ENCODE assay signal across 1 cellular context in genomic region chr17:29590261-29590978, GRCh38.
TF ChIP-seq lines count a peak whose summit lies in the region.

No MANE protein-coding gene starts in this region.

TF ChIP-seq in HepG2, 621 proteins besides CTCF, POLR2A, EP300 and RAD21 (continued from another document and continues in another):
- no peak for TF ChIP-seq HMGXB3 (CRISPR knock-in tag; IDR thresholded peaks at IDR 0.05; ENCODE audit: borderline replicate concordance)
- peak; percentile 78; the same call in 1 of the 2 replicates for TF ChIP-seq ZNF281 (CRISPR knock-in tag; IDR thresholded peaks at IDR 0.05; ENCODE audit: borderline replicate concordance)
- no peak for TF ChIP-seq PLSCR1 (CRISPR knock-in tag; IDR thresholded peaks at IDR 0.05; ENCODE audit: borderline replicate concordance)
- TF ChIP-seq PCBP1 (IDR thresholded peaks at IDR 0.05; ENCODE audit: borderline replicate concordance, low read depth, low read length) = no peak
- no peak for TF ChIP-seq POLR2G (IDR thresholded peaks at IDR 0.05; ENCODE audit: low read depth, low read length)
- TF ChIP-seq ZNF576 (CRISPR knock-in tag; IDR thresholded peaks at IDR 0.05) = no peak
- no peak for TF ChIP-seq ZBTB42 (CRISPR knock-in tag; IDR thresholded peaks at IDR 0.05)
- no peak for TF ChIP-seq MYPOP (CRISPR knock-in tag; IDR thresholded peaks at IDR 0.05)
- TF ChIP-seq ZNF574 (CRISPR knock-in tag; IDR thresholded peaks at IDR 0.05) = no peak
- no peak for TF ChIP-seq ZNF552 (CRISPR knock-in tag; IDR thresholded peaks at IDR 0.05; ENCODE audit: borderline replicate concordance)
- no peak for TF ChIP-seq ZNF431 (CRISPR knock-in tag; IDR thresholded peaks at IDR 0.05; ENCODE audit: borderline replicate concordance, low read depth)
- TF ChIP-seq MIER2 (CRISPR knock-in tag; IDR thresholded peaks at IDR 0.05) = no peak
- TF ChIP-seq ZMYM2 (CRISPR knock-in tag; IDR thresholded peaks at IDR 0.05) = no peak
- no peak for TF ChIP-seq YEATS4 (CRISPR knock-in tag; IDR thresholded peaks at IDR 0.05; ENCODE audit: borderline replicate concordance)
- no peak for TF ChIP-seq PPARG (CRISPR knock-in tag; conservative IDR thresholded peaks at IDR 0.05)
- no peak; the same call in 1 of the 2 replicates for TF ChIP-seq RBFOX2 (IDR thresholded peaks at IDR 0.05; ENCODE audit: low read depth, low read length)
- no peak for TF ChIP-seq KIAA2018 (CRISPR knock-in tag; IDR thresholded peaks at IDR 0.05; ENCODE audit: borderline replicate concordance)
- no peak for TF ChIP-seq MEF2D (CRISPR knock-in tag; IDR thresholded peaks at IDR 0.05)
- no peak for TF ChIP-seq ETV6 (CRISPR knock-in tag; conservative IDR thresholded peaks at IDR 0.05)
- TF ChIP-seq ZNF747 (CRISPR knock-in tag; IDR thresholded peaks at IDR 0.05; ENCODE audit: borderline replicate concordance) = 0 out of 2 replicates have a peak, but pooled peaks have one; percentile 5
- 0 out of 2 replicates have a peak, but pooled peaks have one; percentile 35 for TF ChIP-seq HDAC1 (CRISPR knock-in tag; IDR thresholded peaks at IDR 0.05)
- TF ChIP-seq HNF4G (IDR thresholded peaks at IDR 0.05; ENCODE audit: borderline replicate concordance, low read depth, low read length) = no peak
- TF ChIP-seq HNF4G (CRISPR knock-in tag; IDR thresholded peaks at IDR 0.05; ENCODE audit: borderline replicate concordance, low read depth) = no peak
- TF ChIP-seq EHMT2 (IDR thresholded peaks at IDR 0.05; ENCODE audit: borderline replicate concordance, low read depth, low read length) = no peak
- no peak for TF ChIP-seq WIZ (CRISPR knock-in tag; IDR thresholded peaks at IDR 0.05)
- TF ChIP-seq CC2D1A (CRISPR knock-in tag; IDR thresholded peaks at IDR 0.05) = no peak
- no peak for TF ChIP-seq ZNF121 (CRISPR knock-in tag; IDR thresholded peaks at IDR 0.05)
- no peak for TF ChIP-seq BCL6 (CRISPR knock-in tag; IDR thresholded peaks at IDR 0.05)
- no peak for TF ChIP-seq ZNF768 (CRISPR knock-in tag; IDR thresholded peaks at IDR 0.05)
- TF ChIP-seq ZNF362 (CRISPR knock-in tag; IDR thresholded peaks at IDR 0.05; ENCODE audit: borderline replicate concordance) = no peak
- no peak for TF ChIP-seq ZNF773 (CRISPR knock-in tag; IDR thresholded peaks at IDR 0.05; ENCODE audit: borderline replicate concordance)
- TF ChIP-seq THAP11 (CRISPR knock-in tag; IDR thresholded peaks at IDR 0.05) = no peak
- no peak for TF ChIP-seq ZNF670 (CRISPR knock-in tag; IDR thresholded peaks at IDR 0.05; ENCODE audit: borderline replicate concordance)
- no peak for TF ChIP-seq ZNF597 (CRISPR knock-in tag; IDR thresholded peaks at IDR 0.05)
- no peak for TF ChIP-seq XBP1 (CRISPR knock-in tag; IDR thresholded peaks at IDR 0.05)
- no peak for TF ChIP-seq TCF7L2 (IDR thresholded peaks at IDR 0.05; ENCODE audit: low read depth, low read length)
- TF ChIP-seq ZNF75D (CRISPR knock-in tag; IDR thresholded peaks at IDR 0.05; ENCODE audit: borderline replicate concordance) = no peak
- TF ChIP-seq ZNF143 (CRISPR knock-in tag; IDR thresholded peaks at IDR 0.05) = no peak
